In the genomic region with DNA sequence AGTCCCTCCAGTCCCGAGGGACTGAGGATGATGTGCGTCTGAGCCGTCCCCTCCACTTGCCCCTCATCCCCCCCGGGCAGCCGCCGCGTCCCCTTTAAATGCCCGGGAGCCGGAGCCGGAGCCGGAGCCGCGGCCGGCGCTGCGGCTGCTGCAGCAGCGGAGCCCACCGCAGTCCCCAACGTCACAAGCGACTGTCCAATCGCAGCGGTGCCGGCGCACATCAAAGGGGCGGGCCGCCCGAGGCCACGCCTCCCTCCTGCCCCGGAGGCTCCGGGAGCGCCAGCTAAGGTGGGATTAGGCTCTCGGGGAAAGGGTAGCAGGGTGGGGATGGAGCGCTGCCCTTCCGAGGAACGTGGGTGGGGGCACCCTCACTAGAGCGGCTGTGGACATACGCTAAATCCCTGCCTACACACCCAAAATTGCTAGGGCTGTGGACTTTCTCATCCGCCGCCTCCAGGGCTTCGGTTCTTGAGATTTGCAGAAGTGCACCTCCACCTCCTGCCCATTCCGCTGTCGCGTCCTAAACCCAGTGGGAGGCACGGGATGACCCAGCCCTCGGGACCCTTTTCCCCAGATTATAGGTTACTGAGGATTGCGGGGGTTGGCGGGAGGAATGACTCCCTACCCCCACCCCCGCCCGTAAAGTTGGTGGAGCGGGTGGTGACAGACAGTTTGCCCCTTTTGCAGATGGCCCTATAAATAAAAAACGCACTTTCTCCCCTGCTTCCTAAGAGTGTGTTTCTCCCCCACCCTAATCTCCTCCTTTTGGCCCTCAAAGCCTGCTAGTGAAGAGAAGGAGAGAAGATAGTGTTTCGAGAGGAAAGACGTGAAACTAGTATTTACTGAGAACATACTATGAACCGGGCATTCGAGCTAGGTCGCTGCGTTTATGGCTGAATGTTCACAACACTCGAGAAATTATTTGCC, we compare ENCODE assay signal across 8 cellular contexts. TPM values are rescaled to one million over a fixed set of nuclear protein-coding genes. Genes with fewer than 3 reads are reported as not detected.
DNase-seq lines count a peak whose midpoint lies in the region; ATAC-seq, FAIRE-seq and TF ChIP-seq lines count a peak whose summit lies in the region.

PHOSPHO1 (minus strand) TSS at position 152 of the 927 bp plus-strand sequence. CDS start 4,096 bp downstream, outside the sequence.

- no peaks in the 10 kb centered on the region for H3K79me2 ChIP-seq in astrocyte (ENCODE audit: insufficient read depth, low read length)

- peak within 1 kb of the TSS; percentile 87 for H3K4me3 Mint-ChIP-seq in T-helper 2 cell treated with Interferon-gamma antibody and Interleukin-4, amounts not matched to agents 5 μg/mL and 100 μg/mL, for 36 hours
- peak within 1 kb of the TSS; percentile 83 for H3K4me3 Mint-ChIP-seq in astrocyte (ENCODE audit: unreplicated experiment)

- H3K9me3 Mint-ChIP-seq in T-helper 2 cell treated with Interferon-gamma antibody and Interleukin-4, amounts not matched to agents 5 μg/mL and 100 μg/mL, for 36 hours: no peaks in the 10 kb centered on the region
- H3K9me3 Mint-ChIP-seq in astrocyte (ENCODE audit: unreplicated experiment): no peaks in the 10 kb centered on the region

- no peak for TF ChIP-seq CTCF in GM12864 (IDR thresholded peaks at IDR 0.05; ENCODE audit: low read depth, low read length, missing control alignments)
- TF ChIP-seq CTCF in astrocyte (IDR thresholded peaks at IDR 0.05; ENCODE audit: insufficient read depth, low read depth, low read length): no peak
- no peak for TF ChIP-seq CTCF in retinal pigment epithelial cell (conservative IDR thresholded peaks at IDR 0.05; ENCODE audit: low read depth, low read length)

- peak within 1 kb of the TSS; percentile 70 for H3K9ac ChIP-seq in astrocyte (ENCODE audit: low read length)

- peaks cover 4% of the 10 kb centered on the region for H4K20me1 ChIP-seq in astrocyte (ENCODE audit: insufficient read depth, low read length)

- H3K4me3 ChIP-seq in GM12864 (ENCODE audit: low read depth, low read length) (peak within 1 kb of the TSS; percentile 84), astrocyte (ENCODE audit: insufficient read depth, low read depth, low read length) (peak within 1 kb of the TSS; percentile 79), retinal pigment epithelial cell (ENCODE audit: low read length) (peak within 1 kb of the TSS; percentile 69)

- no peak within 1 kb of the TSS for H3K27ac ChIP-seq in astrocyte (ENCODE audit: low read depth, low read length)

- peaks cover 38% of the 10 kb centered on the region for H3K27me3 Mint-ChIP-seq in T-helper 2 cell treated with Interferon-gamma antibody and Interleukin-4, amounts not matched to agents 5 μg/mL and 100 μg/mL, for 36 hours (ENCODE audit: low read depth)
- peaks cover 43% of the 10 kb centered on the region for H3K27me3 Mint-ChIP-seq in astrocyte (ENCODE audit: low read depth, unreplicated experiment)

- H3K4me2 ChIP-seq in astrocyte (ENCODE audit: low read length): peak within 1 kb of the TSS; percentile 98

- peaks cover 8% of the 10 kb centered on the region for H3K4me1 Mint-ChIP-seq in T-helper 2 cell treated with Interferon-gamma antibody and Interleukin-4, amounts not matched to agents 5 μg/mL and 100 μg/mL, for 36 hours (ENCODE audit: low read depth)
- peaks cover 8% of the 10 kb centered on the region for H3K4me1 Mint-ChIP-seq in astrocyte (ENCODE audit: low read depth, unreplicated experiment)

- H3K4me1 ChIP-seq in astrocyte (ENCODE audit: insufficient read depth, low read length): peaks cover 4% of the 10 kb centered on the region

- H3K36me3 ChIP-seq in astrocyte (ENCODE audit: insufficient read depth, low read length): no peaks in the 10 kb centered on the region

- H3K27ac Mint-ChIP-seq in T-helper 2 cell treated with Interferon-gamma antibody and Interleukin-4, amounts not matched to agents 5 μg/mL and 100 μg/mL, for 36 hours: peak within 1 kb of the TSS; percentile 59
- H3K27ac Mint-ChIP-seq in astrocyte (ENCODE audit: unreplicated experiment): peak within 1 kb of the TSS; percentile 62

- peak within 1 kb of the TSS; percentile 99 for H2AFZ ChIP-seq in astrocyte (ENCODE audit: low read depth, low read length)

- no peak for DNase-seq in GM12864 (ENCODE audit: low read depth)
- peak; percentile 69 for DNase-seq in NCI-H1105 (lab: John Stamatoyannopoulos, UW)
- DNase-seq in T-helper 2 cell treated with Interferon-gamma antibody and Interleukin-4, amounts not matched to agents 5 μg/mL and 100 μg/mL, for 36 hours (ENCODE audit: low spot score): peak; percentile 81
- DNase-seq in astrocyte (ENCODE audit: low read depth): peak; percentile 56
- peak; percentile 57 to 66 for DNase-seq in hippocampal formation (lab: John Stamatoyannopoulos, UW)
- peak; percentile 37 for DNase-seq in retinal pigment epithelial cell (ENCODE audit: low read depth)

- H3K36me3 Mint-ChIP-seq in T-helper 2 cell treated with Interferon-gamma antibody and Interleukin-4, amounts not matched to agents 5 μg/mL and 100 μg/mL, for 36 hours (ENCODE audit: low read depth): peaks cover under 1% of the 10 kb centered on the region
- no peaks in the 10 kb centered on the region for H3K36me3 Mint-ChIP-seq in astrocyte (ENCODE audit: low read depth, unreplicated experiment)

- no peaks in the 10 kb centered on the region for H3K9me3 ChIP-seq in astrocyte (ENCODE audit: insufficient read depth, low read depth, low read length)

- no peak for FAIRE-seq in astrocyte (lab: Jason Lieb, UNC)

- ATAC-seq in HG02610 (IDR thresholded peaks at IDR 0.05; ENCODE audit: unreplicated experiment) (peak; percentile 80), GM18861 (IDR thresholded peaks at IDR 0.05; ENCODE audit: unreplicated experiment) (no peak)

- peaks cover 17% of the 10 kb centered on the region for H3K27me3 ChIP-seq in astrocyte (ENCODE audit: insufficient read depth, low read length)

RNA-seq across cellular contexts. Expression of gene PHOSPHO1, which starts in this region (rescaled TPM):
- total RNA-seq in astrocyte: 0.79 and 0.95 TPM in 2 replicates

Comparison
In these comparisons a context has a peak if more than half of its experiments do, and no peak if none do; other contexts are left out.
1. Peak in DNase-seq, H3K4me3 ChIP-seq, H3K9ac ChIP-seq and H3K4me2 ChIP-seq in astrocyte; RNA of the gene not detected or under 1 TPM.